Comparison of ENCODE assay signal across 24 cellular contexts in genomic region chr12:19642305-19642704, GRCh38.
"Had no signal": no experiment of that assay in that cellular context is flagged by ENCODE, and none has a peak within 500 bp of the region (broad histone marks: within the 10 kb centered on the region; RNA-seq: fewer than 3 reads in every experiment).

No MANE protein-coding gene starts in this region.

- H3K4me1 ChIP-seq: breast epithelium had no signal

- H3K4me1 Mint-ChIP-seq: activated naive CD4-positive, alpha-beta T cell treated with anti-CD3 and anti-CD28 coated beads, Interleukin-2, amount 50 U/mL, for 24 hours had no signal

- DNase-seq: activated CD4-positive, alpha-beta T cell treated with anti-CD3 and anti-CD28 coated beads, Interleukin-2, amount 50 U/mL, for 1 hour; activated CD4-positive, CD25-positive, alpha-beta regulatory T cell treated with anti-CD3 and anti-CD28 coated beads, Interleukin-2, amount 50 U/mL, for 72 hours; activated CD8-positive, alpha-beta memory T cell treated with anti-CD3 and anti-CD28 coated beads, Interleukin-2, amount 50 U/mL, for 4 hours; activated gamma-delta T cell; activated T-cell treated with anti-CD3 and anti-CD28 coated beads, Interleukin-2, amount 50 U/mL, for 72 hours; cerebellar nuclear complex; cortex of kidney; effector CD4-positive, alpha-beta T cell; heart right ventricle; left ventricle myocardium inferior; mammary epithelial cell; midbrain; occipital lobe; posterior cingulate gyrus; stimulated activated CD4-positive, alpha-beta T cell treated with anti-CD3 and anti-CD28 coated beads, Interleukin-2, amount 100 ng/mL, for 24 hours; stimulated activated naive CD8-positive, alpha-beta T cell treated with anti-CD3 and anti-CD28 coated beads, Interleukin-15, Interleukin-2, amounts not matched to agents 100 U/mL and 50 U/mL, for 24 hours; substantia nigra; tibial artery had no signal

- H3K4me3 Mint-ChIP-seq: activated naive CD4-positive, alpha-beta T cell treated with anti-CD3 and anti-CD28 coated beads, Interleukin-2, amount 50 U/mL, for 24 hours; activated T-cell treated with anti-CD3 and anti-CD28 coated beads, Interleukin-2, amount 50 U/mL, for 72 hours had no signal

- H3K9me3 ChIP-seq: ascending aorta, breast epithelium, left ventricle myocardium inferior, tibial artery, vagina had no signal

- H3K36me3 ChIP-seq: ascending aorta, breast epithelium, heart right ventricle, left ventricle myocardium inferior, tibial artery, vagina had no signal

- H3K4me3 ChIP-seq: ascending aorta, breast epithelium, heart right ventricle, left ventricle myocardium inferior, tibial artery, vagina had no signal

- ATAC-seq: activated T-cell treated with anti-CD3 and anti-CD28 coated beads, Interleukin-2, amount 50 U/mL, for 72 hours; esophagus mucosa; stimulated activated naive CD8-positive, alpha-beta T cell treated with anti-CD3 and anti-CD28 coated beads, Interleukin-15, Interleukin-2, amounts not matched to agents 100 U/mL and 50 U/mL, for 24 hours had no signal

- H3K27ac Mint-ChIP-seq: activated naive CD4-positive, alpha-beta T cell treated with anti-CD3 and anti-CD28 coated beads, Interleukin-2, amount 50 U/mL, for 24 hours; activated T-cell treated with anti-CD3 and anti-CD28 coated beads, Interleukin-2, amount 50 U/mL, for 72 hours had no signal

- H3K27ac ChIP-seq: ascending aorta, breast epithelium, heart right ventricle, left ventricle myocardium inferior, vagina, VCaP had no signal

- H3K27me3 ChIP-seq: ascending aorta, breast epithelium, heart right ventricle, tibial artery, vagina had no signal

- H3K27me3 Mint-ChIP-seq: activated naive CD4-positive, alpha-beta T cell treated with anti-CD3 and anti-CD28 coated beads, Interleukin-2, amount 50 U/mL, for 24 hours had no signal
